Comparison of ENCODE assay signal across 19 cellular contexts in genomic region chr1:223109581-223110026, GRCh38. TPM values are rescaled to one million over a fixed set of nuclear protein-coding genes. Genes with fewer than 3 reads are reported as not detected.
A peak's percentile ranks its signal among the peaks of the same experiment; 100 is the strongest.
DNase-seq lines count a peak whose midpoint lies in the region; FAIRE-seq and TF ChIP-seq lines count a peak whose summit lies in the region.
"Had no signal": no experiment of that assay in that cellular context is flagged by ENCODE, and none has a peak within 500 bp of the region (broad histone marks: within the 10 kb centered on the region; RNA-seq: fewer than 3 reads in every experiment).

No MANE protein-coding gene starts in this region.

- no peak for TF ChIP-seq RAD21 in SK-N-SH (IDR thresholded peaks at IDR 0.05; ENCODE audit: low read length)

- H3K9me2 ChIP-seq in SK-N-SH = no peaks in the 10 kb centered on the region

- intact Hi-C loops in activated CD4-positive, alpha-beta memory T cell treated with anti-CD3 and anti-CD28 coated beads for 36 hours (cut with micrococcal nuclease) = no loop called here
- intact Hi-C loops in endothelial cell of umbilical vein (cut with micrococcal nuclease) (no loop called here), CD14-positive monocyte (cut with micrococcal nuclease) (no loop called here)

- FAIRE-seq in endothelial cell of umbilical vein (lab: Jason Lieb, UNC) = peak; percentile 93
- FAIRE-seq: A204.1, kidney, urothelium cell line had no signal

- no peaks in the 10 kb centered on the region for H3K79me2 ChIP-seq in endothelial cell of umbilical vein (ENCODE audit: control insufficient read depth, insufficient read depth, low read length)
- H3K79me2 ChIP-seq in parathyroid adenoma = no peaks in the 10 kb centered on the region
- no peaks in the 10 kb centered on the region for H3K79me2 ChIP-seq in SK-N-SH (ENCODE audit: insufficient read depth)

- H3K4me1 Mint-ChIP-seq in activated CD4-positive, alpha-beta memory T cell treated with anti-CD3 and anti-CD28 coated beads for 36 hours (ENCODE audit: low read depth) = peaks cover 3% of the 10 kb centered on the region
- peaks cover 5% of the 10 kb centered on the region for H3K4me1 Mint-ChIP-seq in activated CD4-positive, alpha-beta memory T cell treated with anti-CD3 and anti-CD28 coated beads, Interleukin-2, amount 10 ng/mL, durations not matched to agents 7 days and 5 days
- peaks cover 13% of the 10 kb centered on the region for H3K4me1 Mint-ChIP-seq in CD14-positive monocyte

- H2AFZ ChIP-seq in endothelial cell of umbilical vein (ENCODE audit: low read depth, low read length) (no peak overlapping the region), parathyroid adenoma (peak overlapping the region; percentile 7), SK-N-SH (ENCODE audit: low read depth) (no peak overlapping the region)

- POLR2A ChIA-PET in activated CD4-positive, alpha-beta memory T cell treated with anti-CD3 and anti-CD28 coated beads for 36 hours (lab: Charles Lee) = no interaction called here
- POLR2A ChIA-PET in activated CD4-positive, alpha-beta memory T cell treated with anti-CD3 and anti-CD28 coated beads, Interleukin-2, amount 10 ng/mL, durations not matched to agents 7 days and 5 days (lab: Charles Lee) = no interaction called here
- POLR2A ChIA-PET in endothelial cell of umbilical vein (lab: Charles Lee) (no interaction called here), SK-N-SH (lab: Yijun Ruan, JAX) (no interaction called here)

- whole genome bisulfite sequencing in SK-N-SH (ENCODE audit: low lambda C conversion rate) = 60% methylated on average over 3 of the region's 3 CpGs

- no peaks in the 10 kb centered on the region for H3K9me3 Mint-ChIP-seq in activated CD4-positive, alpha-beta memory T cell treated with anti-CD3 and anti-CD28 coated beads for 36 hours
- no peaks in the 10 kb centered on the region for H3K9me3 Mint-ChIP-seq in activated CD4-positive, alpha-beta memory T cell treated with anti-CD3 and anti-CD28 coated beads, Interleukin-2, amount 10 ng/mL, durations not matched to agents 7 days and 5 days
- peaks cover 0 to 2% (median 0%) of the 10 kb centered on the region in 7 donors for H3K9me3 Mint-ChIP-seq in CD14-positive monocyte

- TF ChIP-seq CTCF in endothelial cell of umbilical vein (IDR thresholded peaks at IDR 0.05; ENCODE audit: extremely low read depth in 1 of 2, insufficient read depth in 1 of 2, low read depth in 1 of 2, low read length in 2 of 2) = no peak
- TF ChIP-seq CTCF in parathyroid adenoma (IDR thresholded peaks at IDR 0.05) = no peak
- no peak for TF ChIP-seq CTCF in SK-N-SH (IDR thresholded peaks at IDR 0.05)
- no peak for TF ChIP-seq CTCF in CD14-positive monocyte (IDR thresholded peaks at IDR 0.05)

- H3K27ac ChIP-seq in endothelial cell of umbilical vein (ENCODE audit: insufficient read depth, low read depth, low read length) (no peak overlapping the region), parathyroid adenoma (no peak overlapping the region), SK-N-SH (ENCODE audit: low read depth in 2 of 2, low read length in 1 of 2) (no peak overlapping the region)
- H3K27ac ChIP-seq: spleen had no signal

- H3K4me1 ChIP-seq in endothelial cell of umbilical vein (ENCODE audit: control insufficient read depth, extremely low read depth, insufficient read depth, low read length) (peaks cover 27% of the 10 kb centered on the region), parathyroid adenoma (no peaks in the 10 kb centered on the region), SK-N-SH (ENCODE audit: control insufficient read depth in 1 of 2, insufficient read depth in 2 of 2, low read depth in 1 of 2, low read length in 1 of 2) (no peaks in the 10 kb centered on the region)
- H3K4me1 ChIP-seq: spleen had no signal

- H3K4me3 Mint-ChIP-seq in activated CD4-positive, alpha-beta memory T cell treated with anti-CD3 and anti-CD28 coated beads for 36 hours = no peak overlapping the region
- no peak overlapping the region for H3K4me3 Mint-ChIP-seq in activated CD4-positive, alpha-beta memory T cell treated with anti-CD3 and anti-CD28 coated beads, Interleukin-2, amount 10 ng/mL, durations not matched to agents 7 days and 5 days
- no peak overlapping the region for H3K4me3 Mint-ChIP-seq in CD14-positive monocyte

- H3K9ac ChIP-seq in endothelial cell of umbilical vein (replicated peaks; ENCODE audit: extremely low read depth, insufficient read depth, low read length) = no peak overlapping the region
- no peak overlapping the region for H3K9ac ChIP-seq in parathyroid adenoma
- H3K9ac ChIP-seq in SK-N-SH = no peak overlapping the region

- dilution Hi-C loops in endothelial cell of umbilical vein (cut with MboI; ENCODE audit: extremely low pct_ligation_motif_present, low sequenced_read_pairs) = no loop called here

- H4K20me1 ChIP-seq in endothelial cell of umbilical vein (replicated peaks; ENCODE audit: control insufficient read depth, extremely low read depth, insufficient read depth, low read length) = no peaks in the 10 kb centered on the region
- H4K20me1 ChIP-seq in SK-N-SH (ENCODE audit: insufficient read depth) = no peaks in the 10 kb centered on the region

- H3K27ac Mint-ChIP-seq in activated CD4-positive, alpha-beta memory T cell treated with anti-CD3 and anti-CD28 coated beads for 36 hours = no peak overlapping the region
- H3K27ac Mint-ChIP-seq in activated CD4-positive, alpha-beta memory T cell treated with anti-CD3 and anti-CD28 coated beads, Interleukin-2, amount 10 ng/mL, durations not matched to agents 7 days and 5 days = no peak overlapping the region
- H3K27ac Mint-ChIP-seq in CD14-positive monocyte = no peak overlapping the region

- H3K27me3 ChIP-seq in endothelial cell of umbilical vein (ENCODE audit: control insufficient read depth in 2 of 2, insufficient read depth in 2 of 2, low read length in 2 of 2) (no peaks in the 10 kb centered on the region), parathyroid adenoma (ENCODE audit: control insufficient read depth, insufficient read depth, low read length) (no peaks in the 10 kb centered on the region), SK-N-SH (ENCODE audit: insufficient read depth) (peaks cover 37% of the 10 kb centered on the region)
- H3K27me3 ChIP-seq: spleen had no signal

- peaks cover 5% of the 10 kb centered on the region for H3K27me3 Mint-ChIP-seq in activated CD4-positive, alpha-beta memory T cell treated with anti-CD3 and anti-CD28 coated beads for 36 hours
- peaks cover 3% of the 10 kb centered on the region for H3K27me3 Mint-ChIP-seq in activated CD4-positive, alpha-beta memory T cell treated with anti-CD3 and anti-CD28 coated beads, Interleukin-2, amount 10 ng/mL, durations not matched to agents 7 days and 5 days
- H3K27me3 Mint-ChIP-seq in CD14-positive monocyte (ENCODE audit: low read depth in 3 of 3) = peaks cover 0 to 1% (median 0%) of the 10 kb centered on the region in 3 donors

- no peaks in the 10 kb centered on the region for H3K36me3 Mint-ChIP-seq in activated CD4-positive, alpha-beta memory T cell treated with anti-CD3 and anti-CD28 coated beads for 36 hours
- H3K36me3 Mint-ChIP-seq in activated CD4-positive, alpha-beta memory T cell treated with anti-CD3 and anti-CD28 coated beads, Interleukin-2, amount 10 ng/mL, durations not matched to agents 7 days and 5 days (ENCODE audit: low read depth) = no peaks in the 10 kb centered on the region
- peaks cover 29 to 35% of the 10 kb centered on the region in 2 donors for H3K36me3 Mint-ChIP-seq in CD14-positive monocyte

- no peaks in the 10 kb centered on the region for H3K9me3 ChIP-seq in endothelial cell of umbilical vein (replicated peaks; ENCODE audit: control insufficient read depth, insufficient read depth, low read length)
- H3K9me3 ChIP-seq in parathyroid adenoma (ENCODE audit: control insufficient read depth, low read length) = no peaks in the 10 kb centered on the region
- H3K9me3 ChIP-seq in SK-N-SH = no peaks in the 10 kb centered on the region
- H3K9me3 ChIP-seq: spleen had no signal

- H3K9me1 ChIP-seq in endothelial cell of umbilical vein (replicated peaks; ENCODE audit: control insufficient read depth, extremely low read depth, insufficient read depth, low read length) = no peaks in the 10 kb centered on the region

- H3K36me3 ChIP-seq in endothelial cell of umbilical vein (ENCODE audit: control insufficient read depth in 2 of 2, extremely low read depth in 1 of 2, insufficient read depth in 2 of 2, low read length in 2 of 2) (no peaks in the 10 kb centered on the region), parathyroid adenoma (ENCODE audit: control insufficient read depth, insufficient read depth, low read length) (no peaks in the 10 kb centered on the region), SK-N-SH (replicated peaks in 1 of 2; ENCODE audit: control insufficient read depth in 1 of 2, insufficient read depth in 2 of 2, low read length in 1 of 2) (no peaks in the 10 kb centered on the region)

- peak; percentile 12 for DNase-seq in activated CD4-positive, alpha-beta memory T cell treated with anti-CD3 and anti-CD28 coated beads for 36 hours
- DNase-seq in activated CD4-positive, alpha-beta memory T cell treated with anti-CD3 and anti-CD28 coated beads, Interleukin-2, amount 10 ng/mL, durations not matched to agents 7 days and 5 days = no peak
- DNase-seq in LoVo (ENCODE audit: low spot score) (peak; percentile 42), endothelial cell of umbilical vein (ENCODE audit: low read depth, low spot score) (peak; percentile 47), CD1c-positive myeloid dendritic cell (ENCODE audit: extremely low spot score) (no peak), SK-N-SH (no peak), CD14-positive monocyte (ENCODE audit: low spot score) (no peak)
- DNase-seq: activated gamma-delta T cell treated with Interleukin-2 at 50 U/mL for 16 hours, C1 segment of cervical spinal cord, dorsolateral prefrontal cortex, kidney, MV-4-11, NCI-H2107, NCI-H748 treated with DMSO at 0.1 percent for 48 hours, posterior cingulate gyrus, spleen had no signal

- no peaks in the 10 kb centered on the region for H3F3A ChIP-seq in SK-N-SH (replicated peaks; ENCODE audit: insufficient read depth)

- H3K4me2 ChIP-seq in endothelial cell of umbilical vein (ENCODE audit: insufficient read depth, low read length) = no peak overlapping the region
- H3K4me2 ChIP-seq in parathyroid adenoma (ENCODE audit: low read length) = no peak overlapping the region
- H3K4me2 ChIP-seq in SK-N-SH = no peak overlapping the region

- BruUV-seq in endothelial cell of umbilical vein (replicated peaks; lab: Mats Ljungman, UMichigan) = no TSS peak

- no peak for TF ChIP-seq EP300 in SK-N-SH (IDR thresholded peaks at IDR 0.05; ENCODE audit: borderline replicate concordance in 1 of 2, low read depth in 1 of 2, low read length in 1 of 2)

- CTCF ChIA-PET in activated CD4-positive, alpha-beta memory T cell treated with anti-CD3 and anti-CD28 coated beads for 36 hours (lab: Charles Lee) = interaction anchor here (1.0 kb wide), 1 partner anchor 24 kb away, joined by 3 read pairs; no protein-coding TSS in a partner anchor
- CTCF ChIA-PET in activated CD4-positive, alpha-beta memory T cell treated with anti-CD3 and anti-CD28 coated beads, Interleukin-2, amount 10 ng/mL, durations not matched to agents 7 days and 5 days (lab: Charles Lee) = interaction anchor here (1.5 kb wide), 1 partner anchor 14 kb away, joined by 5 read pairs; no protein-coding TSS in a partner anchor
- CTCF ChIA-PET in endothelial cell of umbilical vein (lab: Charles Lee) (interaction anchor here (1.0 to 3.9 kb wide), 3 partner anchors 14 to 24 kb away, joined by 4 to 25 read pairs (median 6); no protein-coding TSS in a partner anchor), SK-N-SH (lab: Yijun Ruan, JAX) (interaction anchor here (0.8 to 1.9 kb wide), 4 partner anchors 14 to 24 kb away, joined by 5 to 15 read pairs (median 8); no protein-coding TSS in a partner anchor)

- TF ChIP-seq POLR2A in endothelial cell of umbilical vein (IDR thresholded peaks at IDR 0.05; ENCODE audit: low read depth, low read length) = no peak

- H3K4me3 ChIP-seq in endothelial cell of umbilical vein (replicated peaks in 1 of 3; ENCODE audit: insufficient read depth in 1 of 3, low read depth in 1 of 3, low read length in 3 of 3) = no peak overlapping the region
- no peak overlapping the region for H3K4me3 ChIP-seq in parathyroid adenoma (ENCODE audit: low read depth, low read length)
- H3K4me3 ChIP-seq in SK-N-SH (ENCODE audit: low read depth in 2 of 2, low read length in 1 of 2) = no peak overlapping the region
- H3K4me3 ChIP-seq: dorsolateral prefrontal cortex, spleen had no signal

RNA-seq across cellular contexts. Expression of gene TLR5, which starts 33.4 kb away (rescaled TPM):
- under 1 TPM; 0.29 to 0.48 TPM for total RNA-seq in activated CD4-positive, alpha-beta memory T cell treated with anti-CD3 and anti-CD28 coated beads for 36 hours
- under 1 TPM; 0.15 to 0.23 TPM for total RNA-seq in activated CD4-positive, alpha-beta memory T cell treated with anti-CD3 and anti-CD28 coated beads, Interleukin-2, amount 10 ng/mL, durations not matched to agents 7 days and 5 days
- total RNA-seq in endothelial cell of umbilical vein = 0.15 and 0.16 TPM in 2 replicates
- polyA plus RNA-seq in endothelial cell of umbilical vein = 0.11 and 0.25 TPM in 2 replicates
- 0.08 and 0.10 TPM in 2 replicates for polyA plus RNA-seq in endothelial cell of umbilical vein (2011; cell fraction: cytosol; rRNA removed)
- polyA plus RNA-seq in endothelial cell of umbilical vein (2011; cell fraction: nucleus; rRNA removed) = 0.11 and 0.58 TPM in 2 replicates
- 0.04 and 0.05 TPM in 2 replicates for polyA plus RNA-seq in endothelial cell of umbilical vein (2012)
- 0.32 and 0.36 TPM in 2 replicates for polyA minus RNA-seq in endothelial cell of umbilical vein
- polyA minus RNA-seq in endothelial cell of umbilical vein (2011; cell fraction: cytosol; rRNA and poly(A)+ RNA removed) = not detected
- polyA minus RNA-seq in endothelial cell of umbilical vein (2011; cell fraction: nucleus; rRNA and poly(A)+ RNA removed) = 0.67 and 0.96 TPM in 2 replicates
- 0.02 TPM in 1 of 2 replicates, not detected in the other for polyA plus RNA-seq in SK-N-SH (2012; rRNA removed)
- polyA plus RNA-seq in SK-N-SH (2012; cell fraction: cytosol; rRNA removed) = 0.01 and 0.22 TPM in 2 replicates
- 0.04 and 0.14 TPM in 2 replicates for polyA plus RNA-seq in SK-N-SH (2012; cell fraction: nucleus; rRNA removed)
- 10 to 100 TPM; 45.7 to 58.0 TPM for polyA plus RNA-seq in CD14-positive monocyte

Comparison
In these comparisons a context has a peak if more than half of its experiments do, and no peak if none do; other contexts are left out.
1. DNase-seq: peak in activated CD4-positive, alpha-beta memory T cell treated with anti-CD3 and anti-CD28 coated beads for 36 hours (single experiment), LoVo (single experiment) and endothelial cell of umbilical vein (single experiment); none in activated CD4-positive, alpha-beta memory T cell treated with anti-CD3 and anti-CD28 coated beads, Interleukin-2, amount 10 ng/mL, durations not matched to agents 7 days and 5 days (single experiment), CD1c-positive myeloid dendritic cell (single experiment), SK-N-SH (single experiment) and CD14-positive monocyte (single experiment).